Comparison of ENCODE assay signal across 1 cellular context in genomic region chr20:58389968-58390658, GRCh38.
TF ChIP-seq lines count a peak whose summit lies in the region.

No MANE protein-coding gene starts in this region.

TF ChIP-seq in GM23338, 12 proteins besides CTCF, POLR2A, EP300 and RAD21 (continued from another document):
- TF ChIP-seq ZNF462 (CRISPR knock-in tag; IDR thresholded peaks at IDR 0.05) (no peak), ZNF331 (CRISPR knock-in tag; IDR thresholded peaks at IDR 0.05; ENCODE audit: low read depth) (no peak), CREB1 (CRISPR knock-in tag; IDR thresholded peaks at IDR 0.05; ENCODE audit: low read depth) (no peak), JUNB (IDR thresholded peaks at IDR 0.05; ENCODE audit: unreplicated experiment) (no peak), EZH2 (IDR thresholded peaks at IDR 0.05; ENCODE audit: low read depth, unreplicated experiment) (no peak)
TF ChIP-seq in GM23338: peak in this region for 0.
